In genomic region chr5:17261075-17261474, GRCh38 we compare ENCODE assay signal across 19 cellular contexts. TPM values are rescaled to one million over a fixed set of nuclear protein-coding genes. Genes with fewer than 3 reads are reported as not detected.
DNase-seq lines count a peak whose midpoint lies in the region; ATAC-seq, FAIRE-seq and TF ChIP-seq lines count a peak whose summit lies in the region.
"Had no signal": no experiment of that assay in that cellular context is flagged by ENCODE, and none has a peak within 500 bp of the region (broad histone marks: within the 10 kb centered on the region; RNA-seq: fewer than 3 reads in every experiment).

No MANE protein-coding gene starts in this region.

- WGBS in A549 (ENCODE audit: missing lambda C conversion rate), result 84% methylated on average over 3 of the region's 3 CpGs
- WGBS in ovary, 3 donors, result 52 to 59% (median 57%) methylated on average over 3 of the region's 3 CpGs

- H3K27ac Mint-ChIP-seq in GM23338, result no peak overlapping the region
- H3K27ac Mint-ChIP-seq: CD4-positive, alpha-beta T cell had no signal

- H2AFZ ChIP-seq in GM23338, result no peak overlapping the region
- H2AFZ ChIP-seq in OCI-LY7 (ENCODE audit: low read length), result no peak overlapping the region

- peaks cover 83% of the 10 kb centered on the region for H3K4me1 ChIP-seq in A549
- peaks cover 29% of the 10 kb centered on the region for H3K4me1 ChIP-seq in GM23338 (ENCODE audit: insufficient read depth)
- H3K4me1 ChIP-seq in OCI-LY7 (ENCODE audit: insufficient read depth, low read length, poor library complexity, severe bottlenecking), result peaks cover 45% of the 10 kb centered on the region
- H3K4me1 ChIP-seq in ovary (ENCODE audit: insufficient read depth), result peaks cover 1% of the 10 kb centered on the region

- BruUV-seq in OCI-LY7 (replicated peaks; lab: Mats Ljungman, UMichigan), result no TSS peak

- POLR2A ChIA-PET in A549 (lab: Yijun Ruan, JAX) (no interaction called here), OCI-LY7 (lab: Charles Lee) (interaction anchor here (1.2 kb wide), 1 partner anchor 8 kb away, joined by 3 read pairs; no protein-coding TSS in a partner anchor)

- H4K20me1 ChIP-seq in GM23338 (replicated peaks; ENCODE audit: insufficient read depth) (peaks cover 14% of the 10 kb centered on the region), OCI-LY7 (ENCODE audit: insufficient read depth, low read length) (no peaks in the 10 kb centered on the region)

- TF ChIP-seq POLR2A in A549 (IDR thresholded peaks at IDR 0.05; ENCODE audit: low read length), result no peak
- no peak for TF ChIP-seq POLR2A in ovary (IDR thresholded peaks at IDR 0.05)

- no peak for ATAC-seq in A549
- no peak for ATAC-seq in GM23338
- ATAC-seq: HCT116, SK-N-SH treated with all-trans-retinoic acid at 6 μM for 48 hours had no signal

- peaks cover 95% of the 10 kb centered on the region for H3K79me2 ChIP-seq in GM23338 (replicated peaks; ENCODE audit: insufficient read depth)
- H3K79me2 ChIP-seq in OCI-LY7 (ENCODE audit: insufficient read depth, low read depth, low read length), result peaks cover 73% of the 10 kb centered on the region; the same call in 1 of the 2 replicates

- H3K36me3 ChIP-seq in GM23338 (ENCODE audit: insufficient read depth), result no peaks in the 10 kb centered on the region
- H3K36me3 ChIP-seq in OCI-LY7 (ENCODE audit: insufficient read depth, low read length), result peaks cover 75% of the 10 kb centered on the region
- no peaks in the 10 kb centered on the region for H3K36me3 ChIP-seq in WERI-Rb-1
- H3K36me3 ChIP-seq in ovary, result no peaks in the 10 kb centered on the region

- no peak for TF ChIP-seq EP300 in A549 (IDR thresholded peaks at IDR 0.05)
- no peak for TF ChIP-seq EP300 in ovary (IDR thresholded peaks at IDR 0.05)

- H3K27ac ChIP-seq in A549, result no peak overlapping the region
- peak overlapping the region; percentile 27; the same call in 1 of the 2 replicates for H3K27ac ChIP-seq in GM23338 (ENCODE audit: low read depth)
- H3K27ac ChIP-seq in OCI-LY7 (ENCODE audit: low read depth, low read length, poor library complexity, severe bottlenecking), result no peak overlapping the region
- no peak overlapping the region for H3K27ac ChIP-seq in WERI-Rb-1
- H3K27ac ChIP-seq in ovary, result no peak overlapping the region

- FAIRE-seq in A549 (lab: Jason Lieb, UNC), result no peak

- H3K27me3 ChIP-seq in GM23338 (ENCODE audit: insufficient read depth) (no peaks in the 10 kb centered on the region), WERI-Rb-1 (ENCODE audit: insufficient read depth, low read depth, severe bottlenecking) (no peaks in the 10 kb centered on the region), ovary (no peaks in the 10 kb centered on the region)
- H3K27me3 ChIP-seq: BE2C had no signal

- H3K4me2 ChIP-seq in A549, result no peak overlapping the region
- H3K4me2 ChIP-seq in GM23338, result peak overlapping the region; percentile 42; the same call in 1 of the 2 replicates
- H3K4me2 ChIP-seq in OCI-LY7 (ENCODE audit: low read length), result peak overlapping the region; percentile 10; the same call in 1 of the 2 replicates

- H3K4me1 Mint-ChIP-seq in GM23338, result peaks cover 29% of the 10 kb centered on the region

- TF ChIP-seq RAD21 in A549 (conservative IDR thresholded peaks at IDR 0.05 in 1 of 2, IDR thresholded peaks at IDR 0.05 in 1 of 2), result no peak

- H3K4me3 ChIP-seq in A549, result no peak overlapping the region
- no peak overlapping the region for H3K4me3 ChIP-seq in GM23338
- H3K4me3 ChIP-seq in OCI-LY7 (ENCODE audit: low read depth, low read length, poor library complexity, severe bottlenecking), result no peak overlapping the region
- no peak overlapping the region for H3K4me3 ChIP-seq in choroid plexus epithelial cell (ENCODE audit: low read depth, low read length)
- H3K4me3 ChIP-seq in WERI-Rb-1 (ENCODE audit: low read depth, low read length), result no peak overlapping the region
- H3K4me3 ChIP-seq in ovary, result no peak overlapping the region

- H3K9me3 Mint-ChIP-seq in GM23338, result peaks cover 12% of the 10 kb centered on the region; the same call in 2 of the 3 replicates

- DNase-seq in A549 (ENCODE audit: low read depth in 1 of 2, low spot score in 1 of 2) (no peak), GM23338 (ENCODE audit: low spot score) (no peak), OCI-LY7 (ENCODE audit: low spot score) (no peak), choroid plexus epithelial cell (ENCODE audit: low read depth) (peak; percentile 33), NCI-H1436 treated with DMSO at 0.1 percent for 48 hours (lab: John Stamatoyannopoulos, UW) (no peak), WERI-Rb-1 (no peak), ovary (no peak)
- DNase-seq in activated CD8-positive, alpha-beta memory T cell treated with anti-CD3 and anti-CD28 coated beads, Interleukin-2, amount 50 U/mL, for 48 hours, result no peak
- DNase-seq: BE2C; Calu3; CD4-positive, alpha-beta T cell; KG1; NCI-H187; NCI-H2171 treated with DMSO at 0.1 percent for 48 hours; NCI-H446 treated with DMSO at 0.1 percent for 48 hours; SHP77 had no signal

- intact Hi-C loops in OCI-LY7 (cut with micrococcal nuclease; ENCODE audit: unreplicated experiment) (no loop called here), ovary (cut with DNase I) (no loop called here)

- H3K27me3 Mint-ChIP-seq in GM23338 (ENCODE audit: insufficient read depth, low read depth, poor library complexity), result peaks cover 4% of the 10 kb centered on the region
- H3K27me3 Mint-ChIP-seq: CD4-positive, alpha-beta T cell had no signal

- H3K9me2 ChIP-seq in GM23338 (ENCODE audit: insufficient read depth) (no peaks in the 10 kb centered on the region), OCI-LY7 (ENCODE audit: insufficient read depth, low read length) (no peaks in the 10 kb centered on the region)

- TF ChIP-seq CTCF in A549 (IDR thresholded peaks at IDR 0.05), result no peak
- no peak for TF ChIP-seq CTCF in GM23338 (conservative IDR thresholded peaks at IDR 0.05; ENCODE audit: low read depth in 2 of 2)
- TF ChIP-seq CTCF in OCI-LY7 (conservative IDR thresholded peaks at IDR 0.05; ENCODE audit: low read length), result no peak
- TF ChIP-seq CTCF in choroid plexus epithelial cell (conservative IDR thresholded peaks at IDR 0.05; ENCODE audit: low read depth, low read length), result no peak
- TF ChIP-seq CTCF in WERI-Rb-1 (IDR thresholded peaks at IDR 0.05; ENCODE audit: low read depth, low read length), result no peak
- TF ChIP-seq CTCF in ovary (IDR thresholded peaks at IDR 0.05), result no peak

- H3K9me3 ChIP-seq in A549 (0 out of 3 replicates have a peak, but pooled peaks cover 3% of the 10 kb centered on the region), OCI-LY7 (ENCODE audit: low read length) (peaks cover 33% of the 10 kb centered on the region), WERI-Rb-1 (ENCODE audit: severe bottlenecking) (no peaks in the 10 kb centered on the region), ovary (no peaks in the 10 kb centered on the region)
- H3K9me3 ChIP-seq: BE2C had no signal

- H3K36me3 Mint-ChIP-seq in GM23338 (ENCODE audit: low read depth), result peaks cover 60% of the 10 kb centered on the region

- no peak overlapping the region for H3K4me3 Mint-ChIP-seq in GM23338
- H3K4me3 Mint-ChIP-seq: CD4-positive, alpha-beta T cell had no signal

- CTCF ChIA-PET in A549 (lab: Yijun Ruan, JAX) (interaction anchor here (1.3 kb wide), 1 partner anchor 9 kb away, joined by 3 read pairs; no protein-coding TSS in a partner anchor), OCI-LY7 (lab: Charles Lee; ENCODE audit: unreplicated experiment) (no interaction called here)

- H3F3A ChIP-seq in GM23338 (replicated peaks; ENCODE audit: low read depth), result no peaks in the 10 kb centered on the region

TF ChIP-seq in A549, 52 proteins besides CTCF, POLR2A, EP300 and RAD21:
- TF ChIP-seq MAFK (IDR thresholded peaks at IDR 0.05; ENCODE audit: partially characterized antibody) (peak; percentile 94), NPAS2 (CRISPR knock-in tag; IDR thresholded peaks at IDR 0.05; ENCODE audit: borderline replicate concordance) (no peak)

TF ChIP-seq in GM23338, 12 proteins besides CTCF, POLR2A, EP300 and RAD21 (continues in another document):
- TF ChIP-seq ZNF114 (CRISPR knock-in tag; IDR thresholded peaks at IDR 0.05) (no peak), REST (IDR thresholded peaks at IDR 0.05; ENCODE audit: unreplicated experiment) (no peak), ZNF331 (CRISPR knock-in tag; IDR thresholded peaks at IDR 0.05; ENCODE audit: low read depth) (no peak), EZH2phosphoT487 (IDR thresholded peaks at IDR 0.05; ENCODE audit: unreplicated experiment) (no peak), EZH2 (IDR thresholded peaks at IDR 0.05; ENCODE audit: low read depth, unreplicated experiment) (no peak)

RNA-seq across cellular contexts. Expression of gene BASP1, which starts 43.6 kb away (rescaled TPM):
- polyA plus RNA-seq in A549 (2011; rRNA removed) (369 and 454 TPM in 2 replicates), A549 (2017; fragmentation: RNase III; extraction: RNeasy Plus Mini Kit Qiagen cat#74134 plus additional on column Dnase treatment) (381 to 414 TPM (median 391 TPM) in 3 replicates), GM23338 (2016; fragmentation: Nextera tagmentation; extraction: Ambion mirVana) (84.2 and 87.5 TPM in 2 replicates), ovary (10 to 100 TPM; 39.5 to 59.1 TPM)
- polyA plus RNA-seq in A549 (2012; cell fraction: cytosol; rRNA removed), result 308 and 386 TPM in 2 replicates
- 121 and 135 TPM in 2 replicates for polyA plus RNA-seq in A549 (2012; cell fraction: nucleus; rRNA removed)
- polyA minus RNA-seq in A549 (2011; rRNA and poly(A)+ RNA removed), result 48.8 and 53.9 TPM in 2 replicates
- total RNA-seq in GM23338 (2014; rRNA removed; shearing (Covaris generic)), result 89.4 and 114 TPM in 2 replicates
- 62.1 and 64.8 TPM in 2 replicates for total RNA-seq in OCI-LY7 (2014; rRNA removed; shearing (Covaris generic))
- total RNA-seq in OCI-LY7 (2022) (23.4 and 28.1 TPM in 2 replicates), ovary (10 to 100 TPM; 18.0 to 59.5 (median 38.3) TPM)
- total RNA-seq: Calu3, G401 had no signal
